In genomic region chr17:76672892-76673291, GRCh38 we compare ENCODE assay signal across 12 cellular contexts. TPM values are rescaled to one million over a fixed set of nuclear protein-coding genes. Genes with fewer than 3 reads are reported as not detected.
DNase-seq lines count a peak whose midpoint lies in the region; ATAC-seq and TF ChIP-seq lines count a peak whose summit lies in the region.
"Had no signal": no experiment of that assay in that cellular context is flagged by ENCODE, and none has a peak within 500 bp of the region (broad histone marks: within the 10 kb centered on the region; RNA-seq: fewer than 3 reads in every experiment).

No MANE protein-coding gene starts in this region.

- no peaks in the 10 kb centered on the region for H4K20me1 ChIP-seq in MM.1S (ENCODE audit: insufficient read depth, low read length)

- no peak for TF ChIP-seq EP300 in sigmoid colon (IDR thresholded peaks at IDR 0.05)

- peak overlapping the region; percentile 74 for H3K4me2 ChIP-seq in MM.1S (ENCODE audit: low read depth, low read length)

- H3K4me1 ChIP-seq in MM.1S (ENCODE audit: low read length) (peaks cover 6% of the 10 kb centered on the region), duodenal mucosa (ENCODE audit: control insufficient read depth in 1 of 2, insufficient read depth in 2 of 2, low read length in 2 of 2) (peaks cover 26 to 29% of the 10 kb centered on the region in 2 donors), sigmoid colon (peaks cover 0 to 16% (median 10%) of the 10 kb centered on the region in 4 donors)

- no peaks in the 10 kb centered on the region for H3K27me3 Mint-ChIP-seq in activated CD4-positive, alpha-beta T cell treated with anti-CD3 and anti-CD28 coated beads for 36 hours

- CTCF ChIA-PET in activated CD4-positive, alpha-beta T cell treated with anti-CD3 and anti-CD28 coated beads for 36 hours (lab: Charles Lee) = interaction anchor here (0.6 to 2.3 kb wide), 2 partner anchors 48 to 109 kb away, joined by 3 to 15 read pairs; no protein-coding TSS in a partner anchor

- no peaks in the 10 kb centered on the region for H3K36me3 ChIP-seq in MM.1S (replicated peaks; ENCODE audit: insufficient read depth, low read length)
- H3K36me3 ChIP-seq in duodenal mucosa (ENCODE audit: control insufficient read depth in 1 of 2, insufficient read depth in 2 of 2, low read length in 2 of 2) = no peaks in the 10 kb centered on the region
- peaks cover 7 to 25% (median 12%) of the 10 kb centered on the region in 4 donors for H3K36me3 ChIP-seq in sigmoid colon

- peak overlapping the region; percentile 88 for H3K27ac Mint-ChIP-seq in activated CD4-positive, alpha-beta T cell treated with anti-CD3 and anti-CD28 coated beads for 36 hours

- no peak for DNase-seq in activated CD4-positive, alpha-beta T cell treated with anti-CD3 and anti-CD28 coated beads for 36 hours
- DNase-seq in activated CD4-positive, alpha-beta T cell treated with anti-CD3 and anti-CD28 coated beads for 1 hour = no peak
- no peak for DNase-seq in MM.1S
- no peak for DNase-seq in sigmoid colon
- DNase-seq in NCI-H82 treated with DMSO at 0.1 percent for 48 hours (lab: John Stamatoyannopoulos, UW; ENCODE audit: unreplicated experiment) = no peak
- DNase-seq in NCI-H510A treated with DMSO at 0.1 percent for 48 hours (lab: John Stamatoyannopoulos, UW) = no peak
- DNase-seq: effector CD8-positive, alpha-beta T cell; MV-4-11; stimulated activated naive B cell treated with anti-CD40 and anti-IgM and Interleukin-4, amounts not matched to agents 10 μg/mL and 1 μg/mL and 100 μg/mL, for 72 hours had no signal

- no peak overlapping the region for H2AFZ ChIP-seq in MM.1S (ENCODE audit: low read length)

- POLR2A ChIA-PET in activated CD4-positive, alpha-beta T cell treated with anti-CD3 and anti-CD28 coated beads for 36 hours (lab: Charles Lee) = no interaction called here

- intact Hi-C loops in activated CD4-positive, alpha-beta T cell treated with anti-CD3 and anti-CD28 coated beads for 36 hours (cut with DNase I, micrococcal nuclease) = loop anchor here (5.0 kb wide), 2 partner anchors 116 to 156 kb away; no protein-coding TSS in a partner anchor
- intact Hi-C loops in sigmoid colon (cut with DNase I) = loop anchor here (5.0 kb wide), 2 partner anchors 39 to 116 kb away; partner anchors contain the start of gene MXRA7

- ATAC-seq in activated CD4-positive, alpha-beta T cell treated with anti-CD3 and anti-CD28 coated beads for 36 hours = no peak
- no peak for ATAC-seq in GM18907 (IDR thresholded peaks at IDR 0.05; ENCODE audit: unreplicated experiment)
- ATAC-seq: stimulated activated naive B cell treated with anti-CD40 and anti-IgM and Interleukin-4, amounts not matched to agents 10 μg/mL and 1 μg/mL and 100 μg/mL, for 72 hours had no signal

- H3K9me3 Mint-ChIP-seq in activated CD4-positive, alpha-beta T cell treated with anti-CD3 and anti-CD28 coated beads for 36 hours (ENCODE audit: low read depth) = no peaks in the 10 kb centered on the region

- TF ChIP-seq CTCF in MM.1S (IDR thresholded peaks at IDR 0.05; ENCODE audit: low read length) (no peak), sigmoid colon (IDR thresholded peaks at IDR 0.05) (no peak)

- peak overlapping the region; percentile 87 for H3K4me3 Mint-ChIP-seq in activated CD4-positive, alpha-beta T cell treated with anti-CD3 and anti-CD28 coated beads for 36 hours

- no peak for TF ChIP-seq POLR2A in sigmoid colon (IDR thresholded peaks at IDR 0.05)

- no peak overlapping the region for H3K4me3 ChIP-seq in MM.1S (ENCODE audit: low read length)
- peak overlapping the region; percentile 78 to 96 for H3K4me3 ChIP-seq in duodenal mucosa (ENCODE audit: low read depth in 1 of 2, low read length in 2 of 2)
- no peak overlapping the region for H3K4me3 ChIP-seq in sigmoid colon

- H3K27me3 ChIP-seq in MM.1S (replicated peaks; ENCODE audit: insufficient read depth, low read length) = peaks cover 3% of the 10 kb centered on the region; the same call in 1 of the 2 replicates
- H3K27me3 ChIP-seq in duodenal mucosa (ENCODE audit: control insufficient read depth in 1 of 2, insufficient read depth in 2 of 2, low read length in 2 of 2) = no peaks in the 10 kb centered on the region
- H3K27me3 ChIP-seq in sigmoid colon = no peaks in the 10 kb centered on the region
- H3K27me3 ChIP-seq: adrenal gland had no signal

- no peaks in the 10 kb centered on the region for H3K36me3 Mint-ChIP-seq in activated CD4-positive, alpha-beta T cell treated with anti-CD3 and anti-CD28 coated beads for 36 hours (ENCODE audit: low read depth)
- H3K36me3 Mint-ChIP-seq: stimulated activated naive B cell treated with anti-CD40 and anti-IgM and Interleukin-4, amounts not matched to agents 10 μg/mL and 1 μg/mL and 100 μg/mL, for 72 hours had no signal

- H3F3A ChIP-seq in MM.1S (ENCODE audit: insufficient read depth, low read length) = peaks cover 7% of the 10 kb centered on the region; the same call in 1 of the 2 replicates

- H3K9me2 ChIP-seq in MM.1S (replicated peaks; ENCODE audit: insufficient read depth, low read length) = no peaks in the 10 kb centered on the region

- H3K9me3 ChIP-seq in MM.1S (replicated peaks; ENCODE audit: insufficient read depth, low read length) (no peaks in the 10 kb centered on the region), duodenal mucosa (ENCODE audit: control insufficient read depth in 1 of 2, low read length in 2 of 2) (no peaks in the 10 kb centered on the region), sigmoid colon (no peaks in the 10 kb centered on the region)
- H3K9me3 ChIP-seq: adrenal gland had no signal

- no peaks in the 10 kb centered on the region for H3K79me2 ChIP-seq in MM.1S (ENCODE audit: low read length)

- H3K27ac ChIP-seq in MM.1S (ENCODE audit: low read length) (no peak overlapping the region), duodenal mucosa (ENCODE audit: low read depth, low read length) (no peak overlapping the region), sigmoid colon (peak overlapping the region; percentile 3 to 90 (median 84))

- H3K9ac ChIP-seq in MM.1S (ENCODE audit: low read length) (no peak overlapping the region), duodenal mucosa (ENCODE audit: low read depth in 1 of 2, low read length in 2 of 2) (no peak overlapping the region)

- 58 to 83% methylated on average over 3 of the region's 3 CpGs for WGBS in sigmoid colon, 2 donors

- H3K4me1 Mint-ChIP-seq in activated CD4-positive, alpha-beta T cell treated with anti-CD3 and anti-CD28 coated beads for 36 hours = peaks cover 25% of the 10 kb centered on the region

RNA-seq across cellular contexts. Expression of gene ST6GALNAC1, which starts 29.3 kb away (rescaled TPM):
- under 1 TPM; 0.88 to 0.89 TPM for total RNA-seq in activated CD4-positive, alpha-beta T cell treated with anti-CD3 and anti-CD28 coated beads for 36 hours
- total RNA-seq in sigmoid colon = 1 to 10 TPM in 2 of 4 donors, under 1 TPM in 2; 0.81 to 4.6 (median 2.2) TPM
- polyA plus RNA-seq in sigmoid colon = 100 to 1,000 TPM; 104 to 146 (median 109) TPM

RNA-seq across cellular contexts. Expression of gene MXRA7, which starts 37.9 kb away (rescaled TPM):
- 10 to 100 TPM; 18.4 to 20.2 TPM for total RNA-seq in activated CD4-positive, alpha-beta T cell treated with anti-CD3 and anti-CD28 coated beads for 36 hours
- 100 to 1,000 TPM; 327 to 428 (median 348) TPM for total RNA-seq in sigmoid colon
- 100 to 1,000 TPM in 1 of 3 donors, 10 to 100 TPM in 1, 1 to 10 TPM in 1; 8.3 to 109 (median 35.3) TPM for polyA plus RNA-seq in sigmoid colon

RNA-seq across cellular contexts. Expression of gene JMJD6, which starts 53.5 kb away (rescaled TPM):
- 10 to 100 TPM; 51.3 to 65.5 TPM for total RNA-seq in activated CD4-positive, alpha-beta T cell treated with anti-CD3 and anti-CD28 coated beads for 36 hours
- 10 to 100 TPM; 21.3 to 37.3 (median 28.9) TPM for total RNA-seq in sigmoid colon
- 10 to 100 TPM; 24.0 to 28.9 (median 24.8) TPM for polyA plus RNA-seq in sigmoid colon

RNA-seq across cellular contexts. Expression of gene METTL23, which starts 53.7 kb away (rescaled TPM):
- 10 to 100 TPM; 18.9 to 25.3 TPM for total RNA-seq in activated CD4-positive, alpha-beta T cell treated with anti-CD3 and anti-CD28 coated beads for 36 hours
- 10 to 100 TPM; 13.6 to 32.5 (median 20.8) TPM for total RNA-seq in sigmoid colon
- 10 to 100 TPM; 25.7 to 34.8 (median 33.6) TPM for polyA plus RNA-seq in sigmoid colon

Comparison
In these comparisons a context has a peak if more than half of its experiments do, and no peak if none do; other contexts are left out.
1. H3K27ac ChIP-seq: peak in sigmoid colon (4 of 4); none in MM.1S (single experiment) and duodenal mucosa (single experiment).
2. H3K4me3 ChIP-seq: peak in duodenal mucosa (2 of 2); none in MM.1S (single experiment) and sigmoid colon (0 of 4).
3. RNA of gene MXRA7, which starts 37.9 kb away (total RNA-seq): 327 to 428 TPM in sigmoid colon; 18.4 to 20.2 TPM in activated CD4-positive, alpha-beta T cell treated with anti-CD3 and anti-CD28 coated beads for 36 hours; every median in the first group is over 10 times any median in the second.